8 cellular contexts compared by ENCODE assay signal in genomic region chr14:75561013-75561432, GRCh38. TPM values are rescaled to one million over a fixed set of nuclear protein-coding genes. Genes with fewer than 3 reads are reported as not detected.
A peak's percentile ranks its signal among the peaks of the same experiment; 100 is the strongest.
DNase-seq lines count a peak whose midpoint lies in the region; ATAC-seq and TF ChIP-seq lines count a peak whose summit lies in the region.

No MANE protein-coding gene starts in this region.

- H3K4me1 Mint-ChIP-seq in HFFc6 (ENCODE audit: low read depth) (peaks cover 24% of the 10 kb centered on the region), mesothelial cell of epicardium (peaks cover 14% of the 10 kb centered on the region)
- peaks cover 86% of the 10 kb centered on the region for H3K4me1 Mint-ChIP-seq in activated CD4-positive, alpha-beta memory T cell treated with anti-CD3 and anti-CD28 coated beads for 36 hours (ENCODE audit: low read depth)

- peaks cover 0 to 11% (median 1%) of the 10 kb centered on the region in 4 donors for H3K4me1 ChIP-seq in tibial artery

- peaks cover 0 to 5% (median 0%) of the 10 kb centered on the region in 3 donors for H3K9me3 ChIP-seq in tibial artery

- no peaks in the 10 kb centered on the region for H3K36me3 ChIP-seq in tibial artery

- H3K36me3 Mint-ChIP-seq in HFFc6 (ENCODE audit: low read depth) (no peaks in the 10 kb centered on the region), mesothelial cell of epicardium (no peaks in the 10 kb centered on the region)
- peaks cover 12% of the 10 kb centered on the region for H3K36me3 Mint-ChIP-seq in activated CD4-positive, alpha-beta memory T cell treated with anti-CD3 and anti-CD28 coated beads for 36 hours

- POLR2A ChIA-PET in activated CD4-positive, alpha-beta memory T cell treated with anti-CD3 and anti-CD28 coated beads for 36 hours (lab: Charles Lee), result interaction anchor here (0.7 to 6.2 kb wide), 12 partner anchors 10 to 74 kb away, joined by 3 to 69 read pairs (median 6); partner anchors contain the start of genes BATF and FLVCR2

- TF ChIP-seq CTCF in HFFc6 (IDR thresholded peaks at IDR 0.05), result peak; percentile 92
- peak; percentile 60 for TF ChIP-seq CTCF in mesothelial cell of epicardium (IDR thresholded peaks at IDR 0.05; ENCODE audit: unreplicated experiment)
- TF ChIP-seq CTCF in tibial artery (IDR thresholded peaks at IDR 0.05), result peak; percentile 55 to 63

- H3K4me3 ChIP-seq in tibial artery, result no peak overlapping the region

- H3K4me3 Mint-ChIP-seq in HFFc6, result no peak overlapping the region
- H3K4me3 Mint-ChIP-seq in activated CD4-positive, alpha-beta memory T cell treated with anti-CD3 and anti-CD28 coated beads for 36 hours, result no peak overlapping the region
- H3K4me3 Mint-ChIP-seq in mesothelial cell of epicardium, result no peak overlapping the region

- peaks cover 31% of the 10 kb centered on the region for H3K27me3 Mint-ChIP-seq in HFFc6 (ENCODE audit: insufficient read depth)
- H3K27me3 Mint-ChIP-seq in activated CD4-positive, alpha-beta memory T cell treated with anti-CD3 and anti-CD28 coated beads for 36 hours, result no peaks in the 10 kb centered on the region
- peaks cover 4% of the 10 kb centered on the region for H3K27me3 Mint-ChIP-seq in mesothelial cell of epicardium (ENCODE audit: low read depth)

- peaks cover 0 to 27% of the 10 kb centered on the region in 2 donors for H3K27me3 ChIP-seq in tibial artery

- H3K27ac Mint-ChIP-seq in HFFc6 (no peak overlapping the region), mesothelial cell of epicardium (no peak overlapping the region)
- H3K27ac Mint-ChIP-seq in activated CD4-positive, alpha-beta memory T cell treated with anti-CD3 and anti-CD28 coated beads for 36 hours, result peak overlapping the region; percentile 97

- no peak for ATAC-seq in HG03571 (IDR thresholded peaks at IDR 0.05; ENCODE audit: unreplicated experiment)

- H3K9me3 Mint-ChIP-seq in HFFc6 (no peaks in the 10 kb centered on the region), mesothelial cell of epicardium (peaks cover 12% of the 10 kb centered on the region)
- H3K9me3 Mint-ChIP-seq in activated CD4-positive, alpha-beta memory T cell treated with anti-CD3 and anti-CD28 coated beads for 36 hours, result peaks cover 4% of the 10 kb centered on the region

- CTCF ChIA-PET in activated CD4-positive, alpha-beta memory T cell treated with anti-CD3 and anti-CD28 coated beads for 36 hours (lab: Charles Lee), result interaction anchor here (0.5 to 6.6 kb wide), 32 partner anchors 8 to 403 kb away, joined by 3 to 91 read pairs (median 6); partner anchors contain the start of genes BATF and FLVCR2

- H3K27ac ChIP-seq in epithelial cell of prostate (no peak overlapping the region), tibial artery (no peak overlapping the region)

- peak; percentile 30 for DNase-seq in DMS 273 treated with DMSO at 0.1 percent for 48 hours (lab: John Stamatoyannopoulos, UW)
- DNase-seq in HFFc6, result peak; percentile 48
- peak; percentile 75 for DNase-seq in NCI-H345 treated with DMSO at 0.1 percent for 48 hours (lab: John Stamatoyannopoulos, UW; ENCODE audit: unreplicated experiment)
- peak; percentile 68 for DNase-seq in activated CD4-positive, alpha-beta memory T cell treated with anti-CD3 and anti-CD28 coated beads for 36 hours
- DNase-seq in epithelial cell of prostate (ENCODE audit: low read depth, low spot score), result peak; percentile 65
- DNase-seq in mesothelial cell of epicardium (ENCODE audit: low spot score in 2 of 2, unreplicated experiment in 2 of 2), result peak; percentile 52 to 83
- DNase-seq in tibial artery, result peak; percentile 54 to 81

- intact Hi-C loops in activated CD4-positive, alpha-beta memory T cell treated with anti-CD3 and anti-CD28 coated beads for 36 hours (cut with micrococcal nuclease), result loop anchor here (5.0 to 10.0 kb wide), 2 partner anchors 314 to 796 kb away; partner anchors contain the start of gene YLPM1
- intact Hi-C loops in tibial artery (cut with DNase I; ENCODE audit: low total_unique reads), result no loop called here

RNA-seq across cellular contexts. Expression of gene FLVCR2, which starts 17.4 kb away (rescaled TPM):
- 1 to 10 TPM in 4 of 6 experiments, under 1 TPM in 2; 0.27 to 3.1 (median 1.8) TPM for total RNA-seq in HFFc6 (2021; fragmentation: NEBNext Ultra II Directional; extraction: Animal tissue kit (Norgen Biotek cat#: 25700))
- total RNA-seq in activated CD4-positive, alpha-beta memory T cell treated with anti-CD3 and anti-CD28 coated beads for 36 hours, result 1 to 10 TPM; 2.8 to 7.6 TPM
- total RNA-seq in mesothelial cell of epicardium, result 1.8 to 3.0 TPM (median 2.1 TPM) in 3 replicates

RNA-seq across cellular contexts. Expression of gene BATF, which starts 38.8 kb away (rescaled TPM):
- total RNA-seq in HFFc6 (2021; fragmentation: NEBNext Ultra II Directional; extraction: Animal tissue kit (Norgen Biotek cat#: 25700)), result not detected
- 100 to 1,000 TPM; 171 to 182 TPM for total RNA-seq in activated CD4-positive, alpha-beta memory T cell treated with anti-CD3 and anti-CD28 coated beads for 36 hours
- 1.4 to 1.8 TPM (median 1.6 TPM) in 3 replicates for total RNA-seq in mesothelial cell of epicardium

Comparison
In these comparisons a context has a peak if more than half of its experiments do, and no peak if none do; other contexts are left out.
1. RNA of gene BATF, which starts 38.8 kb away (total RNA-seq): 171 to 182 TPM in activated CD4-positive, alpha-beta memory T cell treated with anti-CD3 and anti-CD28 coated beads for 36 hours; 1.4 to 1.8 TPM in mesothelial cell of epicardium and not detected in HFFc6; every median in the first group is over 10 times any median in the second.
2. Peak in every context shown above with its lines, with median percentiles within 50 percentile points of each other: DNase-seq and CTCF ChIP-seq.